ENCODE assay signal across 1 cellular context in the genomic region with DNA sequence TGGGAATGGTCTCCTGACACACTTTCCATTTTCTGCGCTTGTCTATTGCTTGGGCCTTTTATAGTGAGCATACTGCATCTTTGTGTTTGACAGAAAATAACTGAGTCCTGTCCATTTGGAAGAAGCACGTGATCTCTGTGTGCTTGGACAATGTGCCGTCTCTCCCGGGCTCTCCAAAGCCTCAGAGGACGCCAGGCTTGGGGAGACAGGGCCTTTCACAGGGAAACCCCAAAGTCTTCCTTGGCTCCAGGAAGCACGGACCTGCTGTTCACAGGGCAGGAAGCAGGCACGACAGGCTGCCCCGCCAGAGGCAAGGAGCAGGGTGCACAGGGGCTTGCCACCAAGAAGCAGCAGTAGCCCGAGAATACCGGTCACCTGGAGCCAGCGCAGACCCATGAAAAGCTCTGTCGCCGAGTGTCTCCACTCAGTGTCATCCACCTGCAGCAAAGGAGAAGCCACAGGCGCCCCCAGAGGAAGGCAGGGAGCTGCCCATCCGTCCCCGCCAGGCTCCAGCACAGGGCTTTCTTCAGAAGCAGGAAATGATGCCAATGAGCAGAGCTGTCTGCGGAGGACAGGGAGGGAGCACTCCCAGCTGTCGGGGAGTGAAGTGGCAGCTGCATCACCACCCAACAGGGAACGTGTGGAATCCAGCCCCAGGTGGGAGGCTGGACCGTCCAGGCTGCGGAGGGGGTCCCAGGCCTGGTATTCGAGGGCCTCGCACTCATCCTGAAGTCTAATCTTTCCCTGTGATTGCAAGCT.
TF ChIP-seq lines count a peak whose summit lies in the region.

No MANE protein-coding gene starts in this region.

TF ChIP-seq in K562, 482 proteins besides CTCF, POLR2A, EP300 and RAD21 (continued from another document):
- TF ChIP-seq, protein P1, sequence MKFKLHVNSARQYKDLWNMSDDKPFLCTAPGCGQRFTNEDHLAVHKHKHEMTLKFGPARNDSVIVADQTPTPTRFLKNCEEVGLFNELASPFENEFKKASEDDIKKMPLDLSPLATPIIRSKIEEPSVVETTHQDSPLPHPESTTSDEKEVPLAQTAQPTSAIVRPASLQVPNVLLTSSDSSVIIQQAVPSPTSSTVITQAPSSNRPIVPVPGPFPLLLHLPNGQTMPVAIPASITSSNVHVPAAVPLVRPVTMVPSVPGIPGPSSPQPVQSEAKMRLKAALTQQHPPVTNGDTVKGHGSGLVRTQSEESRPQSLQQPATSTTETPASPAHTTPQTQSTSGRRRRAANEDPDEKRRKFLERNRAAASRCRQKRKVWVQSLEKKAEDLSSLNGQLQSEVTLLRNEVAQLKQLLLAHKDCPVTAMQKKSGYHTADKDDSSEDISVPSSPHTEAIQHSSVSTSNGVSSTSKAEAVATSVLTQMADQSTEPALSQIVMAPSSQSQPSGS (CRISPR knock-in tag; IDR thresholded peaks at IDR 0.05), result 0 out of 2 replicates have a peak, but pooled peaks have one; percentile 24
- peak; percentile 42; the same call in 1 of the 2 replicates for TF ChIP-seq POLR2G (IDR thresholded peaks at IDR 0.05; ENCODE audit: low read depth, low read length)
